30 cellular contexts compared by ENCODE assay signal in genomic region chr5:50792845-50793244, GRCh38.
"Had no signal": no experiment of that assay in that cellular context is flagged by ENCODE, and none has a peak within 500 bp of the region (broad histone marks: within the 10 kb centered on the region; RNA-seq: fewer than 3 reads in every experiment).

No MANE protein-coding gene starts in this region.

- FAIRE-seq: islet of Langerhans, kidney, pancreas had no signal

- H3K4me3 ChIP-seq: left lung, lung, pancreas, prostate gland, skin epidermis, stomach, testis, thyroid gland, transverse colon, upper lobe of left lung, vagina had no signal

- H3K4me1 Mint-ChIP-seq: mesothelial cell of epicardium; stimulated activated naive B cell treated with anti-CD40 and anti-IgM and Interleukin-4, amounts not matched to agents 10 μg/mL and 1 μg/mL and 100 μg/mL, for 72 hours had no signal

- H3K4me1 ChIP-seq: left lung, pancreas, prostate gland, stomach, testis, thyroid gland, transverse colon, upper lobe of left lung, vagina had no signal

- H3K9me3 ChIP-seq: left lung, pancreas, prostate gland, stomach, testis, thyroid gland, transverse colon, upper lobe of left lung, vagina had no signal

- DNase-seq: immature natural killer cell; kidney; left colon; left lung; mesendoderm; nucleus accumbens; pancreas; posterior cingulate gyrus; retina; right cardiac atrium; stimulated activated CD4-positive, alpha-beta T cell treated with anti-CD3 and anti-CD28 coated beads, Interleukin-12 subunit alpha, Interleukin-12 subunit beta, amount 100 ng/mL, for 4 hours; stimulated activated CD4-positive, alpha-beta T cell treated with anti-CD3 and anti-CD28 coated beads, Interleukin-15, amount 100 ng/mL, for 24 hours; stimulated activated CD4-positive, alpha-beta T cell treated with anti-CD3 and anti-CD28 coated beads, Interleukin-2, amount 100 ng/mL, for 24 hours; stimulated activated CD4-positive, alpha-beta T cell treated with anti-CD3 and anti-CD28 coated beads, Interleukin-4, amount 100 ng/mL, for 1 hour; stimulated activated naive B cell treated with anti-CD40 and anti-IgM and Interleukin-4, amounts not matched to agents 10 μg/mL and 1 μg/mL and 100 μg/mL, for 72 hours; stimulated activated naive CD8-positive, alpha-beta T cell treated with anti-CD3 and anti-CD28 coated beads, Interleukin-15, Interleukin-2, amounts not matched to agents 100 U/mL and 50 U/mL, for 24 hours; stomach; testis; thyroid gland; transverse colon; upper lobe of left lung had no signal

- H3K27ac ChIP-seq: left lung, pancreas, prostate gland, skin epidermis, stomach, testis, thyroid gland, transverse colon, upper lobe of left lung, vagina had no signal

- H3K9me3 Mint-ChIP-seq: immature natural killer cell; naive thymus-derived CD4-positive, alpha-beta T cell; natural killer cell treated with Interleukin-12 subunit alpha and Interleukin-12 subunit beta and Interleukin-15 and Interleukin-18, amount 100 ng/mL, for 72 hours; stimulated activated naive B cell treated with anti-CD40 and anti-IgM and Interleukin-4, amounts not matched to agents 10 μg/mL and 1 μg/mL and 100 μg/mL, for 72 hours had no signal

- H3K27ac Mint-ChIP-seq: mesothelial cell of epicardium; natural killer cell treated with Interleukin-12 subunit alpha and Interleukin-12 subunit beta and Interleukin-15 and Interleukin-18, amount 100 ng/mL, for 72 hours; stimulated activated naive B cell treated with anti-CD40 and anti-IgM and Interleukin-4, amounts not matched to agents 10 μg/mL and 1 μg/mL and 100 μg/mL, for 72 hours had no signal

- H3K27me3 Mint-ChIP-seq: naive thymus-derived CD4-positive, alpha-beta T cell; natural killer cell treated with Interleukin-12 subunit alpha and Interleukin-12 subunit beta and Interleukin-15 and Interleukin-18, amount 100 ng/mL, for 72 hours; stimulated activated naive B cell treated with anti-CD40 and anti-IgM and Interleukin-4, amounts not matched to agents 10 μg/mL and 1 μg/mL and 100 μg/mL, for 72 hours had no signal

- H3K36me3 ChIP-seq: prostate gland, transverse colon had no signal

- H3K27me3 ChIP-seq: left lung, pancreas, stomach, testis, thyroid gland, transverse colon, upper lobe of left lung, vagina had no signal

- H3K4me3 Mint-ChIP-seq: immature natural killer cell; mesothelial cell of epicardium; naive thymus-derived CD4-positive, alpha-beta T cell; natural killer cell treated with Interleukin-12 subunit alpha and Interleukin-12 subunit beta and Interleukin-15 and Interleukin-18, amount 100 ng/mL, for 72 hours; stimulated activated naive B cell treated with anti-CD40 and anti-IgM and Interleukin-4, amounts not matched to agents 10 μg/mL and 1 μg/mL and 100 μg/mL, for 72 hours had no signal

- ATAC-seq: left colon; left lung; naive thymus-derived CD4-positive, alpha-beta T cell; natural killer cell treated with Interleukin-12 subunit alpha and Interleukin-12 subunit beta and Interleukin-15 and Interleukin-18, amount 100 ng/mL, for 72 hours; pancreas; right cardiac atrium; sciatic nerve; stimulated activated naive B cell treated with anti-CD40 and anti-IgM and Interleukin-4, amounts not matched to agents 10 μg/mL and 1 μg/mL and 100 μg/mL, for 72 hours; stimulated activated naive CD8-positive, alpha-beta T cell treated with anti-CD3 and anti-CD28 coated beads, Interleukin-15, Interleukin-2, amounts not matched to agents 100 U/mL and 50 U/mL, for 24 hours had no signal
